25 cellular contexts compared by ENCODE assay signal in genomic region chr2:44197806-44198205, GRCh38.
"Had no signal": no experiment of that assay in that cellular context is flagged by ENCODE, and none has a peak within 500 bp of the region (broad histone marks: within the 10 kb centered on the region; RNA-seq: fewer than 3 reads in every experiment).

No MANE protein-coding gene starts in this region.

- H3K27ac Mint-ChIP-seq: activated CD8-positive, alpha-beta memory T cell treated with anti-CD3 and anti-CD28 coated beads, Interleukin-2, amount 10 ng/mL, durations not matched to agents 7 days and 5 days; activated naive CD8-positive, alpha-beta T cell treated with anti-CD3 and anti-CD28 coated beads for 36 hours; activated T-cell treated with anti-CD3 and anti-CD28 coated beads, Interleukin-2, amount 50 U/mL, for 24 hours; activated T-helper 1 cell treated with anti-CD3 and anti-CD28 coated beads, Interleukin-12 subunit alpha, Interleukin-12 subunit beta, Interleukin-2, Interleukin-4 antibody, amounts not matched to agents 30 ng/mL and 10 ng/mL and 1 ng/mL, durations not matched to agents 14 hours and 24 hours and 36 hours; T-helper 2 cell treated with Interferon-gamma antibody and Interleukin-4, amounts not matched to agents 5 μg/mL and 100 μg/mL, for 36 hours had no signal

- H3K9me3 Mint-ChIP-seq: activated naive CD8-positive, alpha-beta T cell treated with anti-CD3 and anti-CD28 coated beads for 36 hours; activated T-cell treated with anti-CD3 and anti-CD28 coated beads, Interleukin-2, amount 50 U/mL, for 24 hours; activated T-helper 1 cell treated with anti-CD3 and anti-CD28 coated beads, Interleukin-12 subunit alpha, Interleukin-12 subunit beta, Interleukin-2, Interleukin-4 antibody, amounts not matched to agents 30 ng/mL and 10 ng/mL and 1 ng/mL, durations not matched to agents 14 hours and 24 hours and 36 hours had no signal

- H3K9me3 ChIP-seq: MG63 had no signal

- H3K4me3 Mint-ChIP-seq: activated CD8-positive, alpha-beta memory T cell treated with anti-CD3 and anti-CD28 coated beads, Interleukin-2, amount 10 ng/mL, durations not matched to agents 7 days and 5 days; activated naive CD8-positive, alpha-beta T cell treated with anti-CD3 and anti-CD28 coated beads for 36 hours; activated T-cell treated with anti-CD3 and anti-CD28 coated beads, Interleukin-2, amount 50 U/mL, for 24 hours; activated T-helper 1 cell treated with anti-CD3 and anti-CD28 coated beads, Interleukin-12 subunit alpha, Interleukin-12 subunit beta, Interleukin-2, Interleukin-4 antibody, amounts not matched to agents 30 ng/mL and 10 ng/mL and 1 ng/mL, durations not matched to agents 14 hours and 24 hours and 36 hours; T-helper 2 cell treated with Interferon-gamma antibody and Interleukin-4, amounts not matched to agents 5 μg/mL and 100 μg/mL, for 36 hours had no signal

- DNase-seq: activated CD4-positive, alpha-beta T cell treated with anti-CD3 and anti-CD28 coated beads for 48 hours; activated CD4-positive, alpha-beta T cell treated with anti-CD3 and anti-CD28 coated beads, Interleukin-2, amount 50 U/mL, for 4 hours; activated CD4-positive, CD25-positive, alpha-beta regulatory T cell treated with anti-CD3 and anti-CD28 coated beads, Interleukin-2, amount 50 U/mL, for 72 hours; activated CD8-positive, alpha-beta memory T cell treated with anti-CD3 and anti-CD28 coated beads, Interleukin-2, amount 10 ng/mL, durations not matched to agents 7 days and 5 days; activated effector memory CD4-positive, alpha-beta T cell treated with anti-CD3 and anti-CD28 coated beads, Interleukin-2, amount 50 U/mL, for 16 hours; activated naive CD4-positive, alpha-beta T cell treated with Interleukin-2 at 50 U/mL for 16 hours; activated naive CD8-positive, alpha-beta T cell treated with anti-CD3 and anti-CD28 coated beads for 36 hours; activated T-cell treated with anti-CD3 and anti-CD28 coated beads, Interleukin-2, amount 50 U/mL, for 24 hours; cortex of kidney; MG63; MV-4-11; NCI-H1092 treated with DMSO at 0.1 percent for 48 hours; NCI-H1417 treated with DMSO at 0.1 percent for 48 hours; NCI-H1694; NCI-H2029; NCI-H2107; NCI-H526; NCI-H774; NK-92 treated with Interleukin-12 subunit alpha and Interleukin-12 subunit beta, amount 100 ng/mL, for 24 hours; OCI-M1; RPMI8226; T-helper 1 cell had no signal

- H3K27me3 ChIP-seq: MG63 had no signal

- H3K27ac ChIP-seq: SK-N-MC had no signal

- H3K27me3 Mint-ChIP-seq: activated CD8-positive, alpha-beta memory T cell treated with anti-CD3 and anti-CD28 coated beads, Interleukin-2, amount 10 ng/mL, durations not matched to agents 7 days and 5 days; activated naive CD8-positive, alpha-beta T cell treated with anti-CD3 and anti-CD28 coated beads for 36 hours; activated T-cell treated with anti-CD3 and anti-CD28 coated beads, Interleukin-2, amount 50 U/mL, for 24 hours had no signal

- H3K4me3 ChIP-seq: MG63, SK-N-MC had no signal
